16 cellular contexts compared by ENCODE assay signal in the genomic region with DNA sequence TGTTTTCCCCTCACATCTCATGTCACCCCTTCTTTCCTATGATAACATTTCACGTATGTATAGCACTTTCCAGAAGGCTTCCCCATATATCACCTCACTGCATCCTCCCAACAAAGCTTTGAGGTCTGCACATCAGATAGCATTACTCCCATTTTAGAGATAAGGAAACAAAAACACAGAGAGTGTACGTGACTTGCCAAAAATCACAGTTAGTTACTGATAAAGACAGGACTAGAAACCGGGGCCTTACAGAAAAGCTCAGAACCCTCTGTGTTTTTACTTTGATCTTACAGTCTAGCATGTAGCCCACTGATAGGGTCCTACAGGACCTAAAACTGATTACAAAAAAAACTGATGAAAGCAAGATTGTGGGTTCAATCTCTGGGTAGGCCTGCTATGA.
DNase-seq lines count a peak whose midpoint lies in the region; FAIRE-seq and TF ChIP-seq lines count a peak whose summit lies in the region.
"Had no signal": no experiment of that assay in that cellular context is flagged by ENCODE, and none has a peak within 500 bp of the region (broad histone marks: within the 10 kb centered on the region; RNA-seq: fewer than 3 reads in every experiment).

No MANE protein-coding gene starts in this region.

- no peaks in the 10 kb centered on the region for H3K9me1 ChIP-seq in endothelial cell of umbilical vein (replicated peaks; ENCODE audit: control insufficient read depth, extremely low read depth, insufficient read depth, low read length)

- H3K27me3 ChIP-seq in ACC112 (ENCODE audit: insufficient read depth, low read length) (no peaks in the 10 kb centered on the region), HUES6 (ENCODE audit: control insufficient read depth, insufficient read depth, low read length) (no peaks in the 10 kb centered on the region), endothelial cell of umbilical vein (ENCODE audit: control insufficient read depth in 2 of 2, insufficient read depth in 2 of 2, low read length in 2 of 2) (no peaks in the 10 kb centered on the region)
- H3K27me3 ChIP-seq: BLaER1 treated with 17β-estradiol and CSF1 and Interleukin-3, amounts not matched to agents 10 nM and 100 nM had no signal

- H2AFZ ChIP-seq in ACC112 (ENCODE audit: low read length, unreplicated experiment): peak overlapping the region; percentile 58
- peak overlapping the region; percentile 76 for H2AFZ ChIP-seq in endothelial cell of umbilical vein (ENCODE audit: low read depth, low read length)
- H2AFZ ChIP-seq: GM23248 had no signal

- no peak for TF ChIP-seq CTCF in endothelial cell of umbilical vein (IDR thresholded peaks at IDR 0.05; ENCODE audit: extremely low read depth in 1 of 2, insufficient read depth in 1 of 2, low read depth in 1 of 2, low read length in 2 of 2)
- no peak for TF ChIP-seq CTCF in mesothelial cell of epicardium (IDR thresholded peaks at IDR 0.05; ENCODE audit: unreplicated experiment)

- peaks cover 9% of the 10 kb centered on the region for H3K9me3 Mint-ChIP-seq in mesothelial cell of epicardium

- H3K4me3 Mint-ChIP-seq in mesothelial cell of epicardium: no peak overlapping the region
- H3K4me3 Mint-ChIP-seq: B cell; CD8-positive, alpha-beta T cell; HFFc6 had no signal

- H4K20me1 ChIP-seq in endothelial cell of umbilical vein (replicated peaks; ENCODE audit: control insufficient read depth, extremely low read depth, insufficient read depth, low read length): no peaks in the 10 kb centered on the region
- H4K20me1 ChIP-seq: BLaER1 treated with 17β-estradiol and CSF1 and Interleukin-3, amounts not matched to agents 10 nM and 100 nM had no signal

- H3K9ac ChIP-seq in HUES6 (ENCODE audit: low read length) (no peak overlapping the region), endothelial cell of umbilical vein (replicated peaks; ENCODE audit: extremely low read depth, insufficient read depth, low read length) (no peak overlapping the region)
- H3K9ac ChIP-seq: BLaER1 treated with 17β-estradiol and CSF1 and Interleukin-3, amounts not matched to agents 10 nM and 100 nM; GM23248 had no signal

- no TSS peak for BruUV-seq in endothelial cell of umbilical vein (replicated peaks; lab: Mats Ljungman, UMichigan)

- H3K4me1 ChIP-seq in ACC112 (ENCODE audit: control insufficient read depth, insufficient read depth, low read length, unreplicated experiment) (peaks cover 20% of the 10 kb centered on the region), HUES6 (ENCODE audit: control insufficient read depth, insufficient read depth, low read length) (peaks cover 9% of the 10 kb centered on the region), endothelial cell of umbilical vein (ENCODE audit: control insufficient read depth, extremely low read depth, insufficient read depth, low read length) (peaks cover 26% of the 10 kb centered on the region)

- H3K36me3 ChIP-seq in ACC112 (ENCODE audit: insufficient read depth, low read length): no peaks in the 10 kb centered on the region
- no peaks in the 10 kb centered on the region for H3K36me3 ChIP-seq in HUES6 (ENCODE audit: control insufficient read depth, insufficient read depth, low read length)
- H3K36me3 ChIP-seq in endothelial cell of umbilical vein (ENCODE audit: control insufficient read depth in 2 of 2, extremely low read depth in 1 of 2, insufficient read depth in 2 of 2, low read length in 2 of 2): no peaks in the 10 kb centered on the region
- H3K36me3 ChIP-seq: BLaER1 treated with 17β-estradiol and CSF1 and Interleukin-3, amounts not matched to agents 10 nM and 100 nM had no signal

- H3K27ac Mint-ChIP-seq in mesothelial cell of epicardium: peak overlapping the region; percentile 8
- H3K27ac Mint-ChIP-seq: B cell; CD8-positive, alpha-beta T cell; HFFc6 had no signal

- peaks cover 12% of the 10 kb centered on the region for H3K4me1 Mint-ChIP-seq in mesothelial cell of epicardium
- H3K4me1 Mint-ChIP-seq: B cell had no signal

- FAIRE-seq in endothelial cell of umbilical vein (lab: Jason Lieb, UNC): no peak
- FAIRE-seq: GM12891, H54 had no signal

- H3K27ac ChIP-seq in ACC112 (ENCODE audit: low read depth, low read length): no peak overlapping the region
- H3K27ac ChIP-seq in HUES6 (ENCODE audit: low read depth, low read length): peak overlapping the region; percentile 9; the same call in 1 of the 2 replicates
- no peak overlapping the region for H3K27ac ChIP-seq in endothelial cell of umbilical vein (ENCODE audit: insufficient read depth, low read depth, low read length)
- H3K27ac ChIP-seq: BLaER1 treated with 17β-estradiol and CSF1 and Interleukin-3, amounts not matched to agents 10 nM and 100 nM; GM23248 had no signal

- CTCF ChIA-PET in endothelial cell of umbilical vein (lab: Charles Lee): interaction anchor here (0.6 to 1.4 kb wide), 5 partner anchors 11 to 135 kb away, joined by 3 to 7 read pairs (median 4); no protein-coding TSS in a partner anchor

- intact Hi-C loops in endothelial cell of umbilical vein (cut with micrococcal nuclease): no loop called here

- H3K4me2 ChIP-seq in endothelial cell of umbilical vein (ENCODE audit: insufficient read depth, low read length): peak overlapping the region; percentile 49
- H3K4me2 ChIP-seq: BLaER1 treated with 17β-estradiol and CSF1 and Interleukin-3, amounts not matched to agents 10 nM and 100 nM had no signal

- DNase-seq in endothelial cell of umbilical vein (ENCODE audit: low read depth, low spot score) (peak; percentile 54), mesothelial cell of epicardium (ENCODE audit: low spot score in 2 of 2, unreplicated experiment in 2 of 2) (no peak), DMS 273 (lab: John Stamatoyannopoulos, UW; ENCODE audit: unreplicated experiment) (no peak), NCI-H1436 (lab: John Stamatoyannopoulos, UW) (no peak), T1000 (lab: John Stamatoyannopoulos, UW) (no peak)
- DNase-seq: 8988T; CD8-positive, alpha-beta T cell; HCEC 1CT; HFFc6 had no signal

- no peaks in the 10 kb centered on the region for H3K36me3 Mint-ChIP-seq in mesothelial cell of epicardium
- H3K36me3 Mint-ChIP-seq: CD8-positive, alpha-beta T cell had no signal

- H3K27me3 Mint-ChIP-seq in mesothelial cell of epicardium (ENCODE audit: low read depth): no peaks in the 10 kb centered on the region

- POLR2A ChIA-PET in endothelial cell of umbilical vein (lab: Charles Lee): interaction anchor here (0.7 kb wide), 1 partner anchor 16 kb away, joined by 3 read pairs; no protein-coding TSS in a partner anchor

- H3K4me3 ChIP-seq in ACC112 (ENCODE audit: low read depth, low read length) (no peak overlapping the region), HUES6 (ENCODE audit: low read depth, low read length) (no peak overlapping the region), endothelial cell of umbilical vein (replicated peaks in 1 of 3; ENCODE audit: insufficient read depth in 1 of 3, low read depth in 1 of 3, low read length in 3 of 3) (no peak overlapping the region)
- H3K4me3 ChIP-seq: BLaER1 treated with 17β-estradiol and CSF1 and Interleukin-3, amounts not matched to agents 10 nM and 100 nM; GM23248 had no signal

- H3K79me2 ChIP-seq in ACC112 (ENCODE audit: control insufficient read depth, insufficient read depth, low read length, unreplicated experiment): no peaks in the 10 kb centered on the region
- no peaks in the 10 kb centered on the region for H3K79me2 ChIP-seq in endothelial cell of umbilical vein (ENCODE audit: control insufficient read depth, insufficient read depth, low read length)

- TF ChIP-seq POLR2A in endothelial cell of umbilical vein (IDR thresholded peaks at IDR 0.05; ENCODE audit: low read depth, low read length): no peak

- peaks cover 8% of the 10 kb centered on the region; the same call in 1 of the 2 replicates for H3K9me3 ChIP-seq in HUES6 (ENCODE audit: control insufficient read depth, insufficient read depth, low read depth, low read length)
- H3K9me3 ChIP-seq in endothelial cell of umbilical vein (replicated peaks; ENCODE audit: control insufficient read depth, insufficient read depth, low read length): no peaks in the 10 kb centered on the region

- dilution Hi-C loops in endothelial cell of umbilical vein (cut with MboI; ENCODE audit: extremely low pct_ligation_motif_present, low sequenced_read_pairs): no loop called here

TF ChIP-seq in endothelial cell of umbilical vein, 7 proteins besides CTCF, POLR2A, EP300 and RAD21:
- TF ChIP-seq GATA2 (IDR thresholded peaks at IDR 0.05; ENCODE audit: insufficient read depth, insufficient read length, low read depth, low read length): peak; percentile 36
- no peak for TF ChIP-seq POLR2AphosphoS5 (IDR thresholded peaks at IDR 0.05; ENCODE audit: insufficient read depth, low read depth, low read length)
TF ChIP-seq in endothelial cell of umbilical vein: peak in this region for 1.
